8 cellular contexts compared by ENCODE assay signal in genomic region chr7:48088559-48089414, GRCh38. TPM values are rescaled to one million over a fixed set of nuclear protein-coding genes. Genes with fewer than 3 reads are reported as not detected.
DNase-seq lines count a peak whose midpoint lies in the region; ATAC-seq and TF ChIP-seq lines count a peak whose summit lies in the region.

TSS of gene UPP1 (plus strand) at chr7:48089265. CDS start at chr7:48094784, 5,519 bp downstream.

- no peaks in the 10 kb centered on the region for H3K9me3 Mint-ChIP-seq in CD8-positive, alpha-beta T cell

- peaks cover 70% of the 10 kb centered on the region for H3K4me1 ChIP-seq in CD8-positive, alpha-beta T cell (ENCODE audit: insufficient read depth, low read length)
- peaks cover 31% of the 10 kb centered on the region for H3K4me1 ChIP-seq in OCI-LY7 (ENCODE audit: insufficient read depth, low read length, poor library complexity, severe bottlenecking)

- H3K27me3 ChIP-seq in CD8-positive, alpha-beta T cell (ENCODE audit: insufficient read depth, low read length), result no peaks in the 10 kb centered on the region

- H3K9me3 ChIP-seq in CD8-positive, alpha-beta T cell (ENCODE audit: low read length), result no peaks in the 10 kb centered on the region
- H3K9me3 ChIP-seq in OCI-LY7 (ENCODE audit: low read length), result no peaks in the 10 kb centered on the region

- H4K20me1 ChIP-seq in OCI-LY7 (ENCODE audit: insufficient read depth, low read length), result no peaks in the 10 kb centered on the region

- CTCF ChIA-PET in CD8-positive, alpha-beta T cell (lab: Charles Lee), result interaction anchor here (1.1 to 1.3 kb wide), 5 partner anchors 14 to 144 kb away, joined by 3 to 4 read pairs (median 3); no protein-coding TSS in a partner anchor
- CTCF ChIA-PET in OCI-LY7 (lab: Charles Lee; ENCODE audit: unreplicated experiment), result no interaction called here

- H2AFZ ChIP-seq in OCI-LY7 (ENCODE audit: low read length), result peak within 1 kb of the TSS; percentile 88

- H3K4me2 ChIP-seq in OCI-LY7 (ENCODE audit: low read length), result peak within 1 kb of the TSS; percentile 96

- peaks cover 34% of the 10 kb centered on the region for H3K36me3 Mint-ChIP-seq in CD8-positive, alpha-beta T cell

- peak within 1 kb of the TSS; percentile 86 for H3K27ac ChIP-seq in CD8-positive, alpha-beta T cell (ENCODE audit: low read depth, low read length)
- H3K27ac ChIP-seq in OCI-LY7 (ENCODE audit: low read depth, low read length, poor library complexity, severe bottlenecking), result peak within 1 kb of the TSS; percentile 24

- no peaks in the 10 kb centered on the region for H3K27me3 Mint-ChIP-seq in CD8-positive, alpha-beta T cell (ENCODE audit: low read depth)

- DNase-seq in CD8-positive, alpha-beta T cell, result peak; percentile 80 to 94 (median 92)
- peak; percentile 76 for DNase-seq in OCI-LY7 (ENCODE audit: low spot score)
- peak; percentile 79 for DNase-seq in activated T-cell treated with anti-CD3 and anti-CD28 coated beads for 24 hours (ENCODE audit: low read depth)
- peak; percentile 96 for DNase-seq in epithelial cell of esophagus (ENCODE audit: low read depth)
- peak; percentile 93 for DNase-seq in mucosa of gallbladder (ENCODE audit: low spot score)
- peak; percentile 66 to 86 for DNase-seq in stimulated activated CD8-positive, alpha-beta memory T cell treated with anti-CD3 and anti-CD28 coated beads, Interleukin-4, amount 100 ng/mL, for 4 hours (ENCODE audit: low read depth in 2 of 2, low spot score in 1 of 2)

- POLR2A ChIA-PET in CD8-positive, alpha-beta T cell (lab: Charles Lee), result interaction anchor here (0.7 to 2.4 kb wide), 13 partner anchors 9 to 111 kb away, joined by 3 to 25 read pairs (median 4); partner anchors contain the start of gene HUS1
- POLR2A ChIA-PET in OCI-LY7 (lab: Charles Lee), result interaction anchor here (0.6 to 0.7 kb wide), 2 partner anchors 96 to 100 kb away, joined by 3 read pairs; no protein-coding TSS in a partner anchor

- TF ChIP-seq CTCF in CD8-positive, alpha-beta T cell (IDR thresholded peaks at IDR 0.05), result no peak
- no peak for TF ChIP-seq CTCF in OCI-LY7 (conservative IDR thresholded peaks at IDR 0.05; ENCODE audit: low read length)
- no peak for TF ChIP-seq CTCF in epithelial cell of esophagus (IDR thresholded peaks at IDR 0.05; ENCODE audit: insufficient read depth, low read depth, low read length, missing control alignments)

- peaks cover 10% of the 10 kb centered on the region for H3K36me3 ChIP-seq in CD8-positive, alpha-beta T cell (ENCODE audit: insufficient read depth, low read length)
- no peaks in the 10 kb centered on the region for H3K36me3 ChIP-seq in OCI-LY7 (ENCODE audit: insufficient read depth, low read length)

- BruUV-seq in OCI-LY7 (replicated peaks; lab: Mats Ljungman, UMichigan), result no TSS peak

- H3K79me2 ChIP-seq in OCI-LY7 (ENCODE audit: insufficient read depth, low read depth, low read length), result no peaks in the 10 kb centered on the region

- H3K27ac Mint-ChIP-seq in CD8-positive, alpha-beta T cell, result peak within 1 kb of the TSS; percentile 94

- intact Hi-C loops in CD8-positive, alpha-beta T cell (cut with DNase I, micrococcal nuclease), result loop anchor here (1.0 to 5.0 kb wide), 7 partner anchors 9 to 109 kb away; partner anchors contain the start of genes C7orf57 (in 2 of the 2) and HUS1 (in 2 of the 2)
- intact Hi-C loops in OCI-LY7 (cut with micrococcal nuclease; ENCODE audit: unreplicated experiment), result no loop called here

- peak within 1 kb of the TSS; percentile 92 for H3K4me3 ChIP-seq in CD8-positive, alpha-beta T cell (ENCODE audit: low read depth, low read length)
- H3K4me3 ChIP-seq in OCI-LY7 (ENCODE audit: low read depth, low read length, poor library complexity, severe bottlenecking) (peak within 1 kb of the TSS; percentile 70), epithelial cell of esophagus (ENCODE audit: low read length) (peak within 1 kb of the TSS; percentile 62)

- H3K4me1 Mint-ChIP-seq in CD8-positive, alpha-beta T cell (ENCODE audit: low read depth), result peaks cover 73% of the 10 kb centered on the region

- peak within 1 kb of the TSS; percentile 89 for H3K4me3 Mint-ChIP-seq in CD8-positive, alpha-beta T cell

- no peaks in the 10 kb centered on the region for H3K9me2 ChIP-seq in OCI-LY7 (ENCODE audit: insufficient read depth, low read length)

- ATAC-seq in CD8-positive, alpha-beta T cell, result peak; percentile 76
- ATAC-seq in GM19438 (IDR thresholded peaks at IDR 0.05; ENCODE audit: low read depth, unreplicated experiment) (peak; percentile 57), HG03571 (IDR thresholded peaks at IDR 0.05; ENCODE audit: unreplicated experiment) (peak; percentile 61)

RNA-seq across cellular contexts. Expression of gene UPP1, which starts in this region (rescaled TPM):
- total RNA-seq in CD8-positive, alpha-beta T cell, result 10 to 100 TPM; 87.4 to 90.2 TPM
- 7.0 and 9.1 TPM in 2 replicates for total RNA-seq in OCI-LY7 (2014; rRNA removed; shearing (Covaris generic))
- total RNA-seq in OCI-LY7 (2022) (1.8 and 2.1 TPM in 2 replicates), mucosa of gallbladder (16.8 TPM)

Comparison
In these comparisons a context has a peak if more than half of its experiments do, and no peak if none do; other contexts are left out.
1. Peak in every context shown above with its lines: DNase-seq, ATAC-seq, H3K4me3 ChIP-seq and H3K27ac ChIP-seq.